ENCODE assay signal across 11 cellular contexts in the genomic region with DNA sequence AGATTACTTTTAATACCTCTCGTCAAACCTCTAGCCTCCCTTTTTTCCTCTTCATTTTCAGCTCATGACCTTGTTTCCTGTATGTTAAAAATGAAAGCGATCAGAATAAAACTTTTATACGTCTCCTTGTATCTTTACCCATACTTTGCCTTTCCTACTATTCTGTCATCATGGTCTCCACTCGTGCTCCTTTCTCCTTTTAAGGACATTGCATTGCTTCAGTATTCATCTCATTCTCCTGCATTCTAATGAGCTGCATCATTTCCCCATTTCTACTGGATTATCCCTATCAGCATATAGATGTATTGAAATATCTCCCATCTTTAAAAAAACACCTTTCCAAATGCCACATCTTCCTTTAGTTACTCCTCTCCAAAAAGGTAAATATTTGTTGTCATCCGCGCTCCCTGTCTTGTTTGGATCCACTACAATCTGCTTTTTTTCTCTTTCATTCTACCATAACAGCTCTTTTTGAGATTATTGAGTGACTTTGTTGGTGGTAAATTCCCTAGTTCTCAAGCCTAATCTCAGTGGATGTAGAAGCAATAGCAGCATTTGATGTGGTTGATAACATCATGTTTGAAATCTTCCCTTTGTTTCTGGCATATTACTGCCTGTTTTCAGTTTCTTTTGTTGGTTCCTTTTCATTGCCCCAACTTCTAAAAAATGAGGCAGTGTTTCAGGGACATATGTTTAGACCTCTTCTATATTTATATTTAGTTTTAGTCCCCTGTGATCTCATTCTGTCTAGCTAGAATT. TPM values are rescaled to one million over a fixed set of nuclear protein-coding genes. Genes with fewer than 3 reads are reported as not detected.
DNase-seq lines count a peak whose midpoint lies in the region; ATAC-seq, FAIRE-seq and TF ChIP-seq lines count a peak whose summit lies in the region.
"Had no signal": no experiment of that assay in that cellular context is flagged by ENCODE, and none has a peak within 500 bp of the region (broad histone marks: within the 10 kb centered on the region; RNA-seq: fewer than 3 reads in every experiment).

No MANE protein-coding gene starts in this region.

- no peak overlapping the region for H3K4me3 ChIP-seq in BLaER1 treated with 17β-estradiol and CSF1 and Interleukin-3, amounts not matched to agents 10 nM and 100 nM
- H3K4me3 ChIP-seq in GM12875 (ENCODE audit: low read depth, low read length) (peak overlapping the region; percentile 10), IMR-90 (ENCODE audit: insufficient read depth, low read depth, low read length) (no peak overlapping the region), GM12878 (peak overlapping the region; percentile 70)

- 0 out of 2 replicates have a peak, but pooled peaks have one; percentile 22 for ATAC-seq in IMR-90 (ENCODE audit: low read depth)
- ATAC-seq in GM12878: peak; percentile 39

- H3K27ac Mint-ChIP-seq in osteocyte (ENCODE audit: unreplicated experiment): no peak overlapping the region

- no peaks in the 10 kb centered on the region for H3K9me3 Mint-ChIP-seq in osteocyte (ENCODE audit: unreplicated experiment)

- H3K56ac ChIP-seq in IMR-90 (ENCODE audit: extremely low read depth, insufficient read depth, low read length): no peak overlapping the region; the same call in 1 of the 2 replicates

- H2BK20ac ChIP-seq in IMR-90 (ENCODE audit: low read depth, low read length): peak overlapping the region; percentile 71; the same call in 1 of the 2 replicates

- peak overlapping the region; percentile 73; the same call in 1 of the 2 replicates for H2BK120ac ChIP-seq in IMR-90 (ENCODE audit: low read depth, low read length)

- intact Hi-C loops in IMR-90 (cut with micrococcal nuclease): no loop called here
- intact Hi-C loops in GM12878 (cut with micrococcal nuclease; ENCODE audit: unreplicated experiment): loop anchor here (2.0 to 10.0 kb wide), 3 partner anchors 52 to 522 kb away; a partner anchor contains a TSS

- FAIRE-seq in GM12878 (lab: Jason Lieb, UNC): no peak
- FAIRE-seq: kidney had no signal

- SMC1A ChIA-PET in GM12878 (lab: Charles Lee; ENCODE audit: uncharacterized antibody, unreplicated experiment): interaction anchor here (0.8 to 41.3 kb wide), 13 partner anchors 8 to 124 kb away, joined by 3 to 1218 read pairs (median 4); a partner anchor contains a TSS

- peaks cover 81 to 100% (median 98%) of the 10 kb centered on the region in 11 experiments for H4K20me1 ChIP-seq in BLaER1 treated with 17β-estradiol and CSF1 and Interleukin-3, amounts not matched to agents 10 nM and 100 nM
- peaks cover 4% of the 10 kb centered on the region for H4K20me1 ChIP-seq in IMR-90 (ENCODE audit: insufficient read depth, low read length)
- no peaks in the 10 kb centered on the region for H4K20me1 ChIP-seq in GM12878 (ENCODE audit: control insufficient read depth, insufficient read depth)

- in situ Hi-C loops in IMR-90 (cut with MboI; ENCODE audit: low sequenced_read_pairs) (loop anchor here (10.0 kb wide), 1 partner anchor 108 kb away; a partner anchor contains a TSS), GM12878 (cut with MboI) (no loop called here)

- peak overlapping the region; percentile 90 for H2AK5ac ChIP-seq in IMR-90 (ENCODE audit: low read depth, low read length)

- H3K27ac ChIP-seq in BLaER1 treated with 17β-estradiol and CSF1 and Interleukin-3, amounts not matched to agents 10 nM and 100 nM: peak overlapping the region in 7 of 11 experiments; percentile 14 to 41 (median 30); a peak in 7 of 22 replicates
- H3K27ac ChIP-seq in IMR-90 (ENCODE audit: insufficient read depth, low read length) (no peak overlapping the region), GM12878 (ENCODE audit: control insufficient read depth, insufficient read depth) (peak overlapping the region; percentile 71)
- H3K27ac ChIP-seq: WERI-Rb-1 had no signal

- CTCF ChIA-PET in IMR-90 (lab: Yijun Ruan, JAX) (no interaction called here), GM12878 (lab: Yijun Ruan, JAX) (interaction anchor here (0.7 to 1.6 kb wide), 4 partner anchors 16 to 142 kb away, joined by 3 to 5 read pairs (median 4); no protein-coding TSS in a partner anchor)

- dilution Hi-C loops in IMR-90 (cut with HindIII; ENCODE audit: low sequenced_read_pairs, unreplicated experiment): no loop called here

- peaks cover 0 to 5% (median 0%) of the 10 kb centered on the region in 11 experiments; a peak in 2 of 22 replicates for H3K9me3 ChIP-seq in BLaER1 treated with 17β-estradiol and CSF1 and Interleukin-3, amounts not matched to agents 10 nM and 100 nM (replicated peaks in 1 of 11)
- no peaks in the 10 kb centered on the region for H3K9me3 ChIP-seq in IMR-90 (ENCODE audit: control insufficient read depth, insufficient read depth, low read length)
- no peaks in the 10 kb centered on the region for H3K9me3 ChIP-seq in GM12878 (replicated peaks; ENCODE audit: control insufficient read depth, insufficient read depth, low read length)

- no peak for TF ChIP-seq CTCF in GM12875 (IDR thresholded peaks at IDR 0.05; ENCODE audit: borderline replicate concordance, insufficient read depth, low read depth, low read length)
- no peak for TF ChIP-seq CTCF in IMR-90 (conservative IDR thresholded peaks at IDR 0.05; ENCODE audit: low read depth, low read length)
- no peak for TF ChIP-seq CTCF in GM12878 (IDR thresholded peaks at IDR 0.05 in 2 of 3, conservative IDR thresholded peaks at IDR 0.05 in 1 of 3; ENCODE audit: control insufficient read depth in 2 of 3, extremely low read depth in 1 of 3, insufficient read depth in 1 of 3, low read depth in 3 of 3, low read length in 3 of 3)
- no peak for TF ChIP-seq CTCF in osteocyte (IDR thresholded peaks at IDR 0.05)

- peak overlapping the region; percentile 83 for H2BK5ac ChIP-seq in IMR-90 (ENCODE audit: low read depth, low read length, poor library complexity, severe bottlenecking)

- H4K91ac ChIP-seq in IMR-90 (ENCODE audit: insufficient read depth, low read depth, low read length): peak overlapping the region; percentile 71; the same call in 1 of the 2 replicates

- peak overlapping the region; percentile 73; the same call in 1 of the 2 replicates for H3K4ac ChIP-seq in IMR-90 (ENCODE audit: low read depth, low read length)

- 17% methylated on average over 1 of the region's 6 CpGs; no CpG with 5 or more reads in 1 of the 2 experiments for WGBS in IMR-90 (ENCODE audit: extremely low coverage in 2 of 2, insufficient read length in 1 of 2), 2 experiments
- WGBS in GM12878 (ENCODE audit: insufficient coverage, insufficient replicate concordance, low lambda C conversion rate, missing lambda C conversion rate): 16% methylated on average over 6 of the region's 6 CpGs

- H3K27me3 Mint-ChIP-seq in osteocyte (ENCODE audit: unreplicated experiment): no peaks in the 10 kb centered on the region

- H3K36me3 ChIP-seq in BLaER1 treated with 17β-estradiol and CSF1 and Interleukin-3, amounts not matched to agents 10 nM and 100 nM: peaks cover 0 to 75% (median 43%) of the 10 kb centered on the region in 11 experiments; a peak in 17 of 22 replicates
- H3K36me3 ChIP-seq in IMR-90 (ENCODE audit: control insufficient read depth, insufficient read depth, low read length) (peaks cover 2% of the 10 kb centered on the region), GM12878 (ENCODE audit: control insufficient read depth in 2 of 2, insufficient read depth in 2 of 2, low read length in 1 of 2) (peaks cover 0 to 3% of the 10 kb centered on the region in 2 experiments; a peak in 1 of 4 replicates)
- H3K36me3 ChIP-seq: WERI-Rb-1 had no signal

- BruUV-seq in IMR-90 (replicated peaks; lab: Mats Ljungman, UMichigan): no TSS peak
- BruUV-seq in GM12878 (replicated peaks; lab: Mats Ljungman, UMichigan): TSS peak; percentile 25

- H2AFZ ChIP-seq in IMR-90 (replicated peaks; ENCODE audit: low read length, poor library complexity): no peak overlapping the region
- no peak overlapping the region for H2AFZ ChIP-seq in GM12878 (ENCODE audit: control insufficient read depth, low read depth, low read length)

- POLR2A ChIA-PET in IMR-90 (lab: Charles Lee; ENCODE audit: unreplicated experiment) (no interaction called here), GM12878 (lab: Charles Lee) (interaction anchor here (0.6 to 6.5 kb wide), 14 partner anchors 8 to 111 kb away, joined by 3 to 47 read pairs (median 4); a partner anchor contains a TSS)

- H3K79me2 ChIP-seq in GM12878 (ENCODE audit: control insufficient read depth, insufficient read depth, low read length): peaks cover 98% of the 10 kb centered on the region

- H3K18ac ChIP-seq in IMR-90 (ENCODE audit: low read depth, low read length): peak overlapping the region; percentile 54; the same call in 1 of the 2 replicates

- TF ChIP-seq POLR2A in IMR-90 (IDR thresholded peaks at IDR 0.05; ENCODE audit: low read depth, low read length): no peak
- no peak for TF ChIP-seq POLR2A in GM12878 (IDR thresholded peaks at IDR 0.05; ENCODE audit: low read depth, low read length)

- H2AK9ac ChIP-seq in IMR-90 (replicated peaks; ENCODE audit: low read depth, low read length, poor library complexity): no peak overlapping the region

- H2BK15ac ChIP-seq in IMR-90 (ENCODE audit: low read depth, low read length): no peak overlapping the region

- H3K9me1 ChIP-seq in IMR-90 (ENCODE audit: insufficient read depth, low read length): 0 out of 2 replicates have a peak, but pooled peaks cover 4% of the 10 kb centered on the region

- RAD21 ChIA-PET in GM12878 (lab: Charles Lee; ENCODE audit: unreplicated experiment): interaction anchor here (0.6 to 16.1 kb wide), 14 partner anchors 7 to 123 kb away, joined by 3 to 302 read pairs (median 5); a partner anchor contains a TSS

- TF ChIP-seq RAD21 in IMR-90 (IDR thresholded peaks at IDR 0.05; ENCODE audit: low read length): no peak
- TF ChIP-seq RAD21 in GM12878 (IDR thresholded peaks at IDR 0.05; ENCODE audit: insufficient read depth, low read depth, low read length): no peak

- no peak for TF ChIP-seq EP300 in GM12878 (IDR thresholded peaks at IDR 0.05; ENCODE audit: borderline replicate concordance in 1 of 2, control insufficient read depth in 1 of 2, low read depth in 2 of 2, low read length in 2 of 2)

- H3K4me1 ChIP-seq in BLaER1 treated with 17β-estradiol and CSF1 and Interleukin-3, amounts not matched to agents 10 nM and 100 nM: peaks cover 39 to 82% (median 49%) of the 10 kb centered on the region in 10 experiments
- H3K4me1 ChIP-seq in IMR-90 (ENCODE audit: control insufficient read depth, insufficient read depth, low read length) (peaks cover 5% of the 10 kb centered on the region), GM12878 (ENCODE audit: control insufficient read depth, insufficient read depth, low read length) (peaks cover 37% of the 10 kb centered on the region)

- peak overlapping the region; percentile 57; the same call in 1 of the 2 replicates for H4K5ac ChIP-seq in IMR-90 (ENCODE audit: low read depth, low read length)

- H3K14ac ChIP-seq in IMR-90 (replicated peaks; ENCODE audit: low read depth, low read length): peak overlapping the region; percentile 78

- peak overlapping the region in 1 of 2 experiments; percentile 83; a peak in 2 of 4 replicates for H4K8ac ChIP-seq in IMR-90 (ENCODE audit: low read depth in 2 of 2, low read length in 2 of 2)

- peaks cover 15 to 56% of the 10 kb centered on the region in 2 experiments for H3K79me1 ChIP-seq in IMR-90 (ENCODE audit: low read depth in 1 of 2, low read length in 2 of 2)

- peak overlapping the region; percentile 89; the same call in 1 of the 2 replicates for H3K23ac ChIP-seq in IMR-90 (ENCODE audit: low read depth, low read length)

- peaks cover 21% of the 10 kb centered on the region for H3K4me1 Mint-ChIP-seq in osteocyte (ENCODE audit: unreplicated experiment)

- H3K9ac ChIP-seq in BLaER1 treated with 17β-estradiol and CSF1 and Interleukin-3, amounts not matched to agents 10 nM and 100 nM: 0 out of 22 replicates have a peak overlapping the region, but pooled peaks of 1 of the 11 experiments have one; percentile 13
- H3K9ac ChIP-seq in IMR-90 (ENCODE audit: low read depth, low read length): no peak overlapping the region
- H3K9ac ChIP-seq in GM12878 (ENCODE audit: control insufficient read depth, insufficient read depth, low read length): peak overlapping the region; percentile 45; the same call in 1 of the 2 replicates

- DNase-seq in IMR-90 (peak; percentile 59), GM12878 (ENCODE audit: low read depth, low spot score) (no peak), NCI-H510A (lab: John Stamatoyannopoulos, UW) (no peak), osteocyte (ENCODE audit: extremely low spot score, unreplicated experiment) (no peak), NCI-H2107 (lab: John Stamatoyannopoulos, UW) (no peak)
- no peak for DNase-seq in stimulated activated naive CD4-positive, alpha-beta T cell treated with Interleukin-2 at 50 U/mL for 16 hours (lab: John Stamatoyannopoulos, UW)
- DNase-seq: kidney, nucleus accumbens, WERI-Rb-1 had no signal

- H3K4me2 ChIP-seq in BLaER1 treated with 17β-estradiol and CSF1 and Interleukin-3, amounts not matched to agents 10 nM and 100 nM: peak overlapping the region; percentile 44 to 64 (median 55)
- no peak overlapping the region for H3K4me2 ChIP-seq in IMR-90 (ENCODE audit: low read depth, low read length)
- peak overlapping the region; percentile 88 for H3K4me2 ChIP-seq in GM12878 (ENCODE audit: control insufficient read depth, insufficient read depth)

- no peaks in the 10 kb centered on the region for H3K27me3 ChIP-seq in BLaER1 treated with 17β-estradiol and CSF1 and Interleukin-3, amounts not matched to agents 10 nM and 100 nM
- H3K27me3 ChIP-seq in IMR-90 (ENCODE audit: control insufficient read depth, insufficient read depth, low read length) (no peaks in the 10 kb centered on the region), GM12878 (replicated peaks in 1 of 2; ENCODE audit: control insufficient read depth in 2 of 2, insufficient read depth in 2 of 2, low read length in 1 of 2) (no peaks in the 10 kb centered on the region)

- H3K36me3 Mint-ChIP-seq in osteocyte (ENCODE audit: unreplicated experiment): no peaks in the 10 kb centered on the region

- H3K4me3 Mint-ChIP-seq in osteocyte (ENCODE audit: unreplicated experiment): no peak overlapping the region

RNA-seq across cellular contexts. Expression of a gene that starts 8.7 kb away (rescaled TPM):
- total RNA-seq in IMR-90 (2012; rRNA removed): 19.4 and 44.2 TPM in 2 replicates
- polyA plus RNA-seq in IMR-90 (2012; rRNA removed): 8.8 and 12.5 TPM in 2 replicates
- polyA plus RNA-seq in IMR-90 (2012; cell fraction: cytosol; rRNA removed): 2.0 and 2.8 TPM in 2 replicates
- polyA plus RNA-seq in IMR-90 (2012; cell fraction: nucleus; rRNA removed; ENCODE audit: low replicate concordance): 1.1 and 22.9 TPM in 2 replicates
- total RNA-seq in GM12878 (2013; cell fraction: nucleolus; rRNA removed): 137 and 144 TPM in 2 replicates
- 81.7 and 101 TPM in 2 replicates for total RNA-seq in GM12878 (2014; rRNA removed)
- 90.7 and 91.1 TPM in 2 replicates for total RNA-seq in GM12878 (2014; rRNA removed; fragmentation: Illumina TruSeq; extraction: Trizol)
- total RNA-seq in GM12878 (2021): 75.6 and 76.0 TPM in 2 replicates
- polyA plus RNA-seq in GM12878 (2011; ENCODE audit: low read depth): 54.3 TPM
- 148 and 215 TPM in 2 replicates for polyA plus RNA-seq in GM12878 (2011; rRNA removed)
- polyA plus RNA-seq in GM12878 (2011; cell fraction: cytosol; rRNA removed): 43.4 and 63.0 TPM in 2 replicates
- 39.5 and 43.8 TPM in 2 replicates for polyA plus RNA-seq in GM12878 (2011; cell fraction: nucleus; rRNA removed)
- polyA plus RNA-seq in GM12878 (2012): 80.9 and 89.2 TPM in 2 replicates
- polyA plus RNA-seq in GM12878 (2014; fragmentation: Illumina TruSeq; extraction: Trizol): 75.2 and 106 TPM in 2 replicates
- polyA plus RNA-seq in GM12878 (2014; fragmentation: Nextera tagmentation; extraction: Ambion mirVana): 10 to 100 TPM; 57.0 to 78.8 TPM
- polyA plus RNA-seq in GM12878 (2014; rRNA removed): 57.2 and 62.0 TPM in 2 replicates
- 100 to 1,000 TPM; 113 to 116 TPM for polyA plus RNA-seq in GM12878 (2016; fragmentation: Nextera tagmentation; extraction: Ambion mirVana)
- 107 and 140 TPM in 2 replicates for polyA minus RNA-seq in GM12878 (2011; rRNA and poly(A)+ RNA removed)
- polyA minus RNA-seq in GM12878 (2011; cell fraction: cytosol; rRNA and poly(A)+ RNA removed): 46.4 and 47.3 TPM in 2 replicates
- polyA minus RNA-seq in GM12878 (2011; cell fraction: nucleus; rRNA and poly(A)+ RNA removed): 30.0 and 58.6 TPM in 2 replicates
- total RNA-seq in osteocyte: 21.6 and 22.9 TPM in 2 replicates

Comparison
In these comparisons a context has a peak if more than half of its experiments do, and no peak if none do; other contexts are left out.
1. H3K4me3 ChIP-seq: peak in GM12875 (single experiment) and GM12878 (single experiment); none in BLaER1 treated with 17β-estradiol and CSF1 and Interleukin-3, amounts not matched to agents 10 nM and 100 nM (0 of 10) and IMR-90 (single experiment).